Comparison of ENCODE assay signal across 8 cellular contexts in genomic region chr2:175167792-175168563, GRCh38. TPM values are rescaled to one million over a fixed set of nuclear protein-coding genes. Genes with fewer than 3 reads are reported as not detected.
DNase-seq lines count a peak whose midpoint lies in the region; ATAC-seq and TF ChIP-seq lines count a peak whose summit lies in the region.

TSS of gene ATF2 (minus strand) at chr2:175168203. CDS start at chr2:175136443, 31,760 bp downstream.

- peak within 1 kb of the TSS; percentile 86 for H3K9ac ChIP-seq in SU-DHL-6 (ENCODE audit: low read length)

- H3K4me1 Mint-ChIP-seq in activated naive CD8-positive, alpha-beta T cell treated with anti-CD3 and anti-CD28 coated beads, Interleukin-2, amount 10 ng/mL, durations not matched to agents 7 days and 5 days, result peaks cover 16% of the 10 kb centered on the region
- H3K4me1 Mint-ChIP-seq in glutamatergic neuron (ENCODE audit: low read depth, unreplicated experiment), result peaks cover 6% of the 10 kb centered on the region

- H3K9me3 ChIP-seq in SU-DHL-6 (ENCODE audit: insufficient read depth, low read length) (no peaks in the 10 kb centered on the region), osteoblast (ENCODE audit: low read depth, low read length) (no peaks in the 10 kb centered on the region), thoracic aorta (no peaks in the 10 kb centered on the region)

- no peaks in the 10 kb centered on the region for H3K9me2 ChIP-seq in SU-DHL-6 (replicated peaks; ENCODE audit: insufficient read depth, low read length)

- peak within 1 kb of the TSS; percentile 94 for H3K4me3 ChIP-seq in SU-DHL-6 (ENCODE audit: insufficient read depth, low read length, poor library complexity, severe bottlenecking)
- peak within 1 kb of the TSS; percentile 90 for H3K4me3 ChIP-seq in osteoblast (ENCODE audit: insufficient read depth, low read length)
- H3K4me3 ChIP-seq in thoracic aorta, result peak within 1 kb of the TSS; percentile 89

- H2AFZ ChIP-seq in SU-DHL-6 (ENCODE audit: low read depth, low read length, severe bottlenecking), result peak within 1 kb of the TSS; percentile 85
- peak within 1 kb of the TSS; percentile 100 for H2AFZ ChIP-seq in osteoblast (ENCODE audit: low read length)

- H4K20me1 ChIP-seq in SU-DHL-6 (ENCODE audit: low read depth, low read length), result peaks cover 5% of the 10 kb centered on the region; the same call in 1 of the 2 replicates
- peaks cover 28% of the 10 kb centered on the region for H4K20me1 ChIP-seq in osteoblast (ENCODE audit: insufficient read depth, low read length)

- H3F3A ChIP-seq in SU-DHL-6 (ENCODE audit: insufficient read depth), result peaks cover 24% of the 10 kb centered on the region

- H3K9me3 Mint-ChIP-seq in activated naive CD8-positive, alpha-beta T cell treated with anti-CD3 and anti-CD28 coated beads, Interleukin-2, amount 10 ng/mL, durations not matched to agents 7 days and 5 days, result no peaks in the 10 kb centered on the region
- H3K9me3 Mint-ChIP-seq in glutamatergic neuron (ENCODE audit: unreplicated experiment), result peaks cover 13% of the 10 kb centered on the region

- H3K27ac Mint-ChIP-seq in activated naive CD8-positive, alpha-beta T cell treated with anti-CD3 and anti-CD28 coated beads, Interleukin-2, amount 10 ng/mL, durations not matched to agents 7 days and 5 days, result peak within 1 kb of the TSS; percentile 91
- H3K27ac Mint-ChIP-seq in glutamatergic neuron (ENCODE audit: unreplicated experiment), result peak within 1 kb of the TSS; percentile 100

- POLR2A ChIA-PET in activated naive CD8-positive, alpha-beta T cell treated with anti-CD3 and anti-CD28 coated beads, Interleukin-2, amount 10 ng/mL, durations not matched to agents 7 days and 5 days (lab: Charles Lee), result interaction anchor here (0.6 to 1.7 kb wide), 6 partner anchors 9 to 17 kb away, joined by 3 to 10 read pairs (median 8); partner anchors contain the start of gene ATP5MC3

- DNase-seq in NCI-H128 (lab: John Stamatoyannopoulos, UW; ENCODE audit: unreplicated experiment) (peak; percentile 93), glutamatergic neuron (peak; percentile 97), osteoblast (ENCODE audit: insufficient read length, low spot score, missing footprints) (peak; percentile 95), thoracic aorta (ENCODE audit: low spot score) (peak; percentile 99)
- DNase-seq in activated naive CD8-positive, alpha-beta T cell treated with anti-CD3 and anti-CD28 coated beads, Interleukin-2, amount 10 ng/mL, durations not matched to agents 7 days and 5 days, result peak; percentile 92

- peak within 1 kb of the TSS; percentile 93 for H3K4me3 Mint-ChIP-seq in activated naive CD8-positive, alpha-beta T cell treated with anti-CD3 and anti-CD28 coated beads, Interleukin-2, amount 10 ng/mL, durations not matched to agents 7 days and 5 days
- H3K4me3 Mint-ChIP-seq in glutamatergic neuron (ENCODE audit: unreplicated experiment), result peak within 1 kb of the TSS; percentile 100

- no peak for TF ChIP-seq CTCF in SU-DHL-6 (IDR thresholded peaks at IDR 0.05; ENCODE audit: insufficient read depth, low read length, poor library complexity, severe bottlenecking)
- no peak for TF ChIP-seq CTCF in glutamatergic neuron (IDR thresholded peaks at IDR 0.05; ENCODE audit: partially characterized antibody, unreplicated experiment)
- no peak for TF ChIP-seq CTCF in osteoblast (IDR thresholded peaks at IDR 0.05; ENCODE audit: extremely low read depth, low read depth, low read length)
- TF ChIP-seq CTCF in thoracic aorta (IDR thresholded peaks at IDR 0.05), result no peak

- no peaks in the 10 kb centered on the region for H3K36me3 ChIP-seq in SU-DHL-6 (ENCODE audit: low read length)
- H3K36me3 ChIP-seq in osteoblast (ENCODE audit: insufficient read depth, low read length), result no peaks in the 10 kb centered on the region
- peaks cover 3% of the 10 kb centered on the region for H3K36me3 ChIP-seq in thoracic aorta

- ATAC-seq in HG02678 (IDR thresholded peaks at IDR 0.05; ENCODE audit: unreplicated experiment), result peak; percentile 96
- ATAC-seq in activated naive CD8-positive, alpha-beta T cell treated with anti-CD3 and anti-CD28 coated beads, Interleukin-2, amount 10 ng/mL, durations not matched to agents 7 days and 5 days (ENCODE audit: low read depth), result peak; percentile 93
- ATAC-seq in thoracic aorta (ENCODE audit: insufficient number of reproducible peaks, low FRiP score, low read depth), result peak; percentile 99

- H3K27me3 Mint-ChIP-seq in activated naive CD8-positive, alpha-beta T cell treated with anti-CD3 and anti-CD28 coated beads, Interleukin-2, amount 10 ng/mL, durations not matched to agents 7 days and 5 days, result no peaks in the 10 kb centered on the region
- peaks cover 6% of the 10 kb centered on the region for H3K27me3 Mint-ChIP-seq in glutamatergic neuron (ENCODE audit: unreplicated experiment)

- H3K4me2 ChIP-seq in SU-DHL-6 (ENCODE audit: low read depth, low read length, poor library complexity, severe bottlenecking) (peak within 1 kb of the TSS; percentile 95), osteoblast (ENCODE audit: insufficient read depth, low read length) (peak within 1 kb of the TSS; percentile 88)

- TF ChIP-seq POLR2A in GM10847 (IDR thresholded peaks at IDR 0.05; ENCODE audit: extremely low read depth, insufficient read length), result peak; percentile 44

- peak within 1 kb of the TSS; percentile 62 for H3K27ac ChIP-seq in SU-DHL-6 (ENCODE audit: low read depth, low read length)
- H3K27ac ChIP-seq in osteoblast (ENCODE audit: low read depth, low read length), result peak within 1 kb of the TSS; percentile 96
- H3K27ac ChIP-seq in thoracic aorta, result peak within 1 kb of the TSS; percentile 88 to 96

- H3K27me3 ChIP-seq in SU-DHL-6 (ENCODE audit: low read length) (no peaks in the 10 kb centered on the region), osteoblast (ENCODE audit: insufficient read depth, low read length) (no peaks in the 10 kb centered on the region), thoracic aorta (replicated peaks; ENCODE audit: insufficient read depth) (no peaks in the 10 kb centered on the region)

- H3K79me2 ChIP-seq in SU-DHL-6 (ENCODE audit: insufficient read depth, low read length), result peaks cover 53% of the 10 kb centered on the region
- peaks cover 50% of the 10 kb centered on the region for H3K79me2 ChIP-seq in osteoblast (ENCODE audit: insufficient read depth, low read length)

- peaks cover 4% of the 10 kb centered on the region for H3K36me3 Mint-ChIP-seq in activated naive CD8-positive, alpha-beta T cell treated with anti-CD3 and anti-CD28 coated beads, Interleukin-2, amount 10 ng/mL, durations not matched to agents 7 days and 5 days
- no peaks in the 10 kb centered on the region for H3K36me3 Mint-ChIP-seq in glutamatergic neuron (ENCODE audit: unreplicated experiment)

- H3K4me1 ChIP-seq in osteoblast (ENCODE audit: insufficient read depth, low read length), result peaks cover 19% of the 10 kb centered on the region
- peaks cover 24 to 26% of the 10 kb centered on the region in 2 donors for H3K4me1 ChIP-seq in thoracic aorta (ENCODE audit: control insufficient read depth in 1 of 2, low read depth in 2 of 2)

RNA-seq across cellular contexts. Expression of gene ATF2, which starts in this region (rescaled TPM):
- 10 to 100 TPM; 50.0 to 56.2 TPM for total RNA-seq in activated naive CD8-positive, alpha-beta T cell treated with anti-CD3 and anti-CD28 coated beads, Interleukin-2, amount 10 ng/mL, durations not matched to agents 7 days and 5 days
- total RNA-seq in glutamatergic neuron (ENCODE audit: unreplicated experiment) (91.3 TPM), osteoblast (80.7 and 81.3 TPM in 2 replicates), thoracic aorta (10 to 100 TPM; 58.9 to 62.6 TPM)

Comparison
In these comparisons a context has a peak if more than half of its experiments do, and no peak if none do; other contexts are left out.
1. Peak in every context shown above with its lines: DNase-seq, ATAC-seq, H3K4me3 ChIP-seq and H3K27ac ChIP-seq.